16 cellular contexts compared by ENCODE assay signal in genomic region chr13:110398564-110399507, GRCh38.
DNase-seq lines count a peak whose midpoint lies in the region; ATAC-seq and TF ChIP-seq lines count a peak whose summit lies in the region.
"Had no signal": no experiment of that assay in that cellular context is flagged by ENCODE, and none has a peak within 500 bp of the region (broad histone marks: within the 10 kb centered on the region; RNA-seq: fewer than 3 reads in every experiment).

No MANE protein-coding gene starts in this region.

- no peak overlapping the region for H3K4me3 ChIP-seq in brain microvascular endothelial cell (ENCODE audit: low read depth, low read length)
- H3K4me3 ChIP-seq in lower lobe of right lung = no peak overlapping the region
- no peak overlapping the region for H3K4me3 ChIP-seq in thoracic aorta

- H3K36me3 ChIP-seq in brain microvascular endothelial cell (replicated peaks) (peaks cover 2% of the 10 kb centered on the region), lower lobe of right lung (no peaks in the 10 kb centered on the region), thoracic aorta (no peaks in the 10 kb centered on the region)

- H3K27ac ChIP-seq in brain microvascular endothelial cell = peak overlapping the region; percentile 100
- H3K27ac ChIP-seq in lower lobe of right lung = peak overlapping the region; percentile 80
- peak overlapping the region; percentile 98 to 99 for H3K27ac ChIP-seq in thoracic aorta
- H3K27ac ChIP-seq: VCaP had no signal

- in situ Hi-C loops in brain microvascular endothelial cell (cut with HindIII; ENCODE audit: low pct_ligation_motif_present, low sequenced_read_pairs) = no loop called here

- H3K4me3 Mint-ChIP-seq in stimulated activated naive B cell treated with anti-CD40 and anti-IgM and Interleukin-4, amounts not matched to agents 10 μg/mL and 1 μg/mL and 100 μg/mL, for 72 hours = no peak overlapping the region
- H3K4me3 Mint-ChIP-seq: stimulated activated naive CD8-positive, alpha-beta T cell treated with anti-CD3 and anti-CD28 coated beads, Interleukin-15, Interleukin-2, amounts not matched to agents 100 ng/mL and 50 ng/mL, for 24 hours had no signal

- no peaks in the 10 kb centered on the region for H3K4me1 Mint-ChIP-seq in stimulated activated naive B cell treated with anti-CD40 and anti-IgM and Interleukin-4, amounts not matched to agents 10 μg/mL and 1 μg/mL and 100 μg/mL, for 72 hours

- DNase-seq in M059J (ENCODE audit: low read depth) (peak; percentile 79), brain microvascular endothelial cell (no peak), lower lobe of right lung (no peak), thoracic aorta (ENCODE audit: low spot score) (no peak), NCI-H446 (lab: John Stamatoyannopoulos, UW) (no peak), NCI-H1092 (lab: John Stamatoyannopoulos, UW) (no peak)
- no peak for DNase-seq in stimulated activated naive B cell treated with anti-CD40 and anti-IgM and Interleukin-4, amounts not matched to agents 10 μg/mL and 1 μg/mL and 100 μg/mL, for 72 hours
- DNase-seq: amygdala; kidney; NCI-H1092 treated with DMSO at 0.1 percent for 48 hours; NCI-H510A treated with DMSO at 0.1 percent for 48 hours; SHP77 treated with DMSO at 0.1 percent for 48 hours; stimulated activated CD4-positive, alpha-beta T cell treated with anti-CD3 and anti-CD28 coated beads, Interleukin-2, amount 100 ng/mL, for 48 hours had no signal

- H3K9me3 ChIP-seq in lower lobe of right lung (no peaks in the 10 kb centered on the region), thoracic aorta (no peaks in the 10 kb centered on the region)

- no peaks in the 10 kb centered on the region for H3K36me3 Mint-ChIP-seq in stimulated activated naive B cell treated with anti-CD40 and anti-IgM and Interleukin-4, amounts not matched to agents 10 μg/mL and 1 μg/mL and 100 μg/mL, for 72 hours

- intact Hi-C loops in lower lobe of right lung (cut with DNase I) = no loop called here

- H3K4me1 ChIP-seq in lower lobe of right lung (peaks cover 32% of the 10 kb centered on the region), thoracic aorta (ENCODE audit: control insufficient read depth in 1 of 2, low read depth in 2 of 2) (peaks cover 62 to 92% of the 10 kb centered on the region in 2 donors)

- no peak overlapping the region for H3K27ac Mint-ChIP-seq in stimulated activated naive B cell treated with anti-CD40 and anti-IgM and Interleukin-4, amounts not matched to agents 10 μg/mL and 1 μg/mL and 100 μg/mL, for 72 hours
- H3K27ac Mint-ChIP-seq: stimulated activated naive CD8-positive, alpha-beta T cell treated with anti-CD3 and anti-CD28 coated beads, Interleukin-15, Interleukin-2, amounts not matched to agents 100 ng/mL and 50 ng/mL, for 24 hours had no signal

- TF ChIP-seq CTCF in brain microvascular endothelial cell (IDR thresholded peaks at IDR 0.05; ENCODE audit: low read depth, low read length, missing control alignments) (no peak), lower lobe of right lung (IDR thresholded peaks at IDR 0.05) (no peak), thoracic aorta (IDR thresholded peaks at IDR 0.05) (no peak)

- peaks cover 51 to 56% of the 10 kb centered on the region in 2 donors for H3K27me3 Mint-ChIP-seq in stimulated activated naive B cell treated with anti-CD40 and anti-IgM and Interleukin-4, amounts not matched to agents 10 μg/mL and 1 μg/mL and 100 μg/mL, for 72 hours

- H3K27me3 ChIP-seq in brain microvascular endothelial cell (replicated peaks) (no peaks in the 10 kb centered on the region), lower lobe of right lung (ENCODE audit: low read depth) (no peaks in the 10 kb centered on the region), thoracic aorta (replicated peaks; ENCODE audit: insufficient read depth) (no peaks in the 10 kb centered on the region)

- ATAC-seq in lower lobe of right lung (peak in 1 of 2 donors; percentile 37), thoracic aorta (ENCODE audit: insufficient number of reproducible peaks, low FRiP score, low read depth) (no peak), GM19324 (IDR thresholded peaks at IDR 0.05; ENCODE audit: low FRiP score, unreplicated experiment) (no peak)
- no peak for ATAC-seq in stimulated activated naive B cell treated with anti-CD40 and anti-IgM and Interleukin-4, amounts not matched to agents 10 μg/mL and 1 μg/mL and 100 μg/mL, for 72 hours (replicated peaks)

- H3K9me3 Mint-ChIP-seq in stimulated activated naive B cell treated with anti-CD40 and anti-IgM and Interleukin-4, amounts not matched to agents 10 μg/mL and 1 μg/mL and 100 μg/mL, for 72 hours = no peaks in the 10 kb centered on the region
- H3K9me3 Mint-ChIP-seq: stimulated activated naive CD8-positive, alpha-beta T cell treated with anti-CD3 and anti-CD28 coated beads, Interleukin-15, Interleukin-2, amounts not matched to agents 100 ng/mL and 50 ng/mL, for 24 hours had no signal
